1 cellular context compared by ENCODE assay signal in the genomic region with DNA sequence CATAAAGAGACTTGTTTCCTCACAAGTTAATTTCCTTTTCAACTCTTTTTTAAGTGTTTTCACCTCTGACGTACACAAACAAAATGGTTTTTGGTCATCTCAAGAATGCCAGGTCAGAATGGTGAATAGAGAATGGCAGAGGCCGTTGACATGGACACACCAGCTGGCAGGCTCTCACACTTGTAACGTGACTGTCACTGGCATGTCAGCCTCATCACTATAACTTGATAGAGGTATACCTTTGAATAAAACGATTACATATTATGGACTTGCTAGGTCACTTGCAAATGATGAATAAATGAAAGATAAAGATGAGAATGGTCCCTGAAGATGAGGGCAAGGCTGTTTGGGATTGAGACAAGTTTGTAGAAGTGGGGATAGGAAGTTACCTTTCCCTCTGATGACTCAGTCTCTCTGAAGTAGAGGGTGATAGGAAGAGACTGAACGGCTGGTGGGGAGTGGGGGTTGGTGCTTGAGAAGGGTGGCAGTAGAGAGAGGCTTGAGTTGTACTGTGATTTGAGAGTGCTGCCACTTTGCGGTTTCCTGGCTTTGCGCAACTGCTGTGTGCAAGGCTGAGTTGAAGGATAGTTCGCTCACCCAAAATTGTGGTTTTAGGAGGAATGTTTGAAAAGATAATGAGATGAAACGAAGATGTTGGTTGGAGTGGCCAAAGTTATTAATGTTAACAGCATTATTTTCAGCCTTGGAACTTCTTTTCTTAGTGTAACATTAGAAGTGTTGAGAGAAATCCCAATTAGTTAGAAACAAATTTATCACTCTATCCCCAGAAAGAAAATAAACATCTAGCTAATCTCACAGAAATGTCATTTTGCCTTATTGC.
A peak's percentile ranks its signal among the peaks of the same experiment; 100 is the strongest.
TF ChIP-seq lines count a peak whose summit lies in the region.

No MANE protein-coding gene starts in this region.

TF ChIP-seq in K562, 482 proteins besides CTCF, POLR2A, EP300 and RAD21 (continues in another document):
- TF ChIP-seq ZC3H8 (IDR thresholded peaks at IDR 0.05) (no peak), LARP7 (IDR thresholded peaks at IDR 0.05) (no peak), ARID3A (IDR thresholded peaks at IDR 0.05; ENCODE audit: borderline replicate concordance, low read depth, low read length) (no peak), MYNN (IDR thresholded peaks at IDR 0.05) (peak; percentile 65; the same call in 1 of the 2 replicates), MYNN (CRISPR knock-in tag; IDR thresholded peaks at IDR 0.05) (no peak), ADNP (tag; IDR thresholded peaks at IDR 0.05) (no peak), ZKSCAN3 (CRISPR knock-in tag; IDR thresholded peaks at IDR 0.05) (no peak), ATF1 (CRISPR knock-in tag; IDR thresholded peaks at IDR 0.05) (no peak), ATF1 (tag; IDR thresholded peaks at IDR 0.05) (no peak), IRF2 (CRISPR knock-in tag; IDR thresholded peaks at IDR 0.05) (no peak), TEAD4 (IDR thresholded peaks at IDR 0.05; ENCODE audit: low read length) (peak; percentile 85), TEAD4 (CRISPR knock-in tag; IDR thresholded peaks at IDR 0.05; ENCODE audit: borderline replicate concordance) (no peak), XRCC3 (IDR thresholded peaks at IDR 0.05) (no peak), CEBPG (CRISPR knock-in tag; IDR thresholded peaks at IDR 0.05) (peak; percentile 47; the same call in 1 of the 2 replicates), CEBPG (tag; conservative IDR thresholded peaks at IDR 0.05 in 1 of 2, IDR thresholded peaks at IDR 0.05 in 1 of 2) (peak; percentile 87 to 90), NFIC (IDR thresholded peaks at IDR 0.05) (0 out of 2 replicates have a peak, but pooled peaks have one; percentile 18), MAZ (CRISPR knock-in tag; conservative IDR thresholded peaks at IDR 0.05 in 1 of 2, IDR thresholded peaks at IDR 0.05 in 1 of 2) (peak in 1 of 2 experiments; percentile 31; a peak in 1 of 4 replicates), ZNF384 (IDR thresholded peaks at IDR 0.05; ENCODE audit: low read depth, low read length) (no peak), NBN (IDR thresholded peaks at IDR 0.05; ENCODE audit: low read depth) (no peak), ZNF274 (IDR thresholded peaks at IDR 0.05; ENCODE audit: borderline replicate concordance, low read depth, low read length) (no peak), TRIM24 (IDR thresholded peaks at IDR 0.05) (peak in 1 of 2 experiments; percentile 47; a peak in 1 of 4 replicates), ZNF436 (CRISPR knock-in tag; IDR thresholded peaks at IDR 0.05) (no peak), ELF1 (tag; IDR thresholded peaks at IDR 0.05) (no peak), ZNF217 (CRISPR knock-in tag; IDR thresholded peaks at IDR 0.05) (no peak), ETV6 (IDR thresholded peaks at IDR 0.05; ENCODE audit: borderline replicate concordance in 1 of 2, low read depth in 2 of 2, low read length in 1 of 2) (no peak), ETV6 (CRISPR knock-in tag; IDR thresholded peaks at IDR 0.05; ENCODE audit: borderline replicate concordance) (no peak), SP1 (CRISPR knock-in tag; IDR thresholded peaks at IDR 0.05) (no peak), ZSCAN29 (IDR thresholded peaks at IDR 0.05) (no peak), PCBP1 (IDR thresholded peaks at IDR 0.05; ENCODE audit: low read depth, low read length, poor library complexity, severe bottlenecking) (no peak), HDAC8 (tag; IDR thresholded peaks at IDR 0.05) (no peak), HDGF (IDR thresholded peaks at IDR 0.05) (no peak), ASH1L (IDR thresholded peaks at IDR 0.05; ENCODE audit: borderline replicate concordance, low read depth, partially characterized antibody) (no peak), POU5F1 (IDR thresholded peaks at IDR 0.05; ENCODE audit: borderline replicate concordance, low read depth, low read length, partially characterized antibody) (no peak), ZNF778 (CRISPR knock-in tag; IDR thresholded peaks at IDR 0.05) (no peak), MXD1 (CRISPR knock-in tag; IDR thresholded peaks at IDR 0.05; ENCODE audit: borderline replicate concordance, poor library complexity, severe bottlenecking) (no peak), DACH1 (IDR thresholded peaks at IDR 0.05; ENCODE audit: partially characterized antibody) (peak; percentile 44), ZNF263 (CRISPR knock-in tag; IDR thresholded peaks at IDR 0.05; ENCODE audit: borderline replicate concordance) (no peak), TCF3 (CRISPR knock-in tag; IDR thresholded peaks at IDR 0.05) (peak; percentile 74), MYC (IDR thresholded peaks at IDR 0.05; ENCODE audit: low read depth, low read length) (no peak), MYC (CRISPR knock-in tag; IDR thresholded peaks at IDR 0.05; ENCODE audit: borderline replicate concordance, low read depth) (no peak), MTA3 (IDR thresholded peaks at IDR 0.05; ENCODE audit: borderline replicate concordance) (no peak), NR2C2 (CRISPR knock-in tag; IDR thresholded peaks at IDR 0.05) (no peak), NR2C2 (tag; IDR thresholded peaks at IDR 0.05) (peak; percentile 15; the same call in 1 of the 2 replicates), CCNT2 (IDR thresholded peaks at IDR 0.05; ENCODE audit: borderline replicate concordance, extremely low read depth, insufficient read length, low read depth, low read length) (no peak)
- TF ChIP-seq, protein P1, sequence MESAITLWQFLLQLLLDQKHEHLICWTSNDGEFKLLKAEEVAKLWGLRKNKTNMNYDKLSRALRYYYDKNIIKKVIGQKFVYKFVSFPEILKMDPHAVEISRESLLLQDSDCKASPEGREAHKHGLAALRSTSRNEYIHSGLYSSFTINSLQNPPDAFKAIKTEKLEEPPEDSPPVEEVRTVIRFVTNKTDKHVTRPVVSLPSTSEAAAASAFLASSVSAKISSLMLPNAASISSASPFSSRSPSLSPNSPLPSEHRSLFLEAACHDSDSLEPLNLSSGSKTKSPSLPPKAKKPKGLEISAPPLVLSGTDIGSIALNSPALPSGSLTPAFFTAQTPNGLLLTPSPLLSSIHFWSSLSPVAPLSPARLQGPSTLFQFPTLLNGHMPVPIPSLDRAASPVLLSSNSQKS (CRISPR knock-in tag; IDR thresholded peaks at IDR 0.05): no peak
- TF ChIP-seq, protein P2, sequence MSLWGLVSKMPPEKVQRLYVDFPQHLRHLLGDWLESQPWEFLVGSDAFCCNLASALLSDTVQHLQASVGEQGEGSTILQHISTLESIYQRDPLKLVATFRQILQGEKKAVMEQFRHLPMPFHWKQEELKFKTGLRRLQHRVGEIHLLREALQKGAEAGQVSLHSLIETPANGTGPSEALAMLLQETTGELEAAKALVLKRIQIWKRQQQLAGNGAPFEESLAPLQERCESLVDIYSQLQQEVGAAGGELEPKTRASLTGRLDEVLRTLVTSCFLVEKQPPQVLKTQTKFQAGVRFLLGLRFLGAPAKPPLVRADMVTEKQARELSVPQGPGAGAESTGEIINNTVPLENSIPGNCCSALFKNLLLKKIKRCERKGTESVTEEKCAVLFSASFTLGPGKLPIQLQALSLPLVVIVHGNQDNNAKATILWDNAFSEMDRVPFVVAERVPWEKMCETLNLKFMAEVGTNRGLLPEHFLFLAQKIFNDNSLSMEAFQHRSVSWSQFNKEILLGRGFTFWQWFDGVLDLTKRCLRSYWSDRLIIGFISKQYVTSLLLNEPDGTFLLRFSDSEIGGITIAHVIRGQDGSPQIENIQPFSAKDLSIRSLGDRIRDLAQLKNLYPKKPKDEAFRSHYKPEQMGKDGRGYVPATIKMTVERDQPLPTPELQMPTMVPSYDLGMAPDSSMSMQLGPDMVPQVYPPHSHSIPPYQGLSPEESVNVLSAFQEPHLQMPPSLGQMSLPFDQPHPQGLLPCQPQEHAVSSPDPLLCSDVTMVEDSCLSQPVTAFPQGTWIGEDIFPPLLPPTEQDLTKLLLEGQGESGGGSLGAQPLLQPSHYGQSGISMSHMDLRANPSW (CRISPR knock-in tag; IDR thresholded peaks at IDR 0.05): no peak
- TF ChIP-seq, protein P3, sequence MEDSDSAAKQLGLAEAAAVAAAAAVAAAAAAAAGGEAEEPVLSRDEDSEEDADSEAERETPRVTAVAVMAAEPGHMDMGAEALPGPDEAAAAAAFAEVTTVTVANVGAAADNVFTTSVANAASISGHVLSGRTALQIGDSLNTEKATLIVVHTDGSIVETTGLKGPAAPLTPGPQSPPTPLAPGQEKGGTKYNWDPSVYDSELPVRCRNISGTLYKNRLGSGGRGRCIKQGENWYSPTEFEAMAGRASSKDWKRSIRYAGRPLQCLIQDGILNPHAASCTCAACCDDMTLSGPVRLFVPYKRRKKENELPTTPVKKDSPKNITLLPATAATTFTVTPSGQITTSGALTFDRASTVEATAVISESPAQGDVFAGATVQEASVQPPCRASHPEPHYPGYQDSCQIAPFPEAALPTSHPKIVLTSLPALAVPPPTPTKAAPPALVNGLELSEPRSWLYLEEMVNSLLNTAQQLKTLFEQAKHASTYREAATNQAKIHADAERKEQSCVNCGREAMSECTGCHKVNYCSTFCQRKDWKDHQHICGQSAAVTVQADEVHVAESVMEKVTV (CRISPR knock-in tag; IDR thresholded peaks at IDR 0.05): no peak
- TF ChIP-seq, protein P4, sequence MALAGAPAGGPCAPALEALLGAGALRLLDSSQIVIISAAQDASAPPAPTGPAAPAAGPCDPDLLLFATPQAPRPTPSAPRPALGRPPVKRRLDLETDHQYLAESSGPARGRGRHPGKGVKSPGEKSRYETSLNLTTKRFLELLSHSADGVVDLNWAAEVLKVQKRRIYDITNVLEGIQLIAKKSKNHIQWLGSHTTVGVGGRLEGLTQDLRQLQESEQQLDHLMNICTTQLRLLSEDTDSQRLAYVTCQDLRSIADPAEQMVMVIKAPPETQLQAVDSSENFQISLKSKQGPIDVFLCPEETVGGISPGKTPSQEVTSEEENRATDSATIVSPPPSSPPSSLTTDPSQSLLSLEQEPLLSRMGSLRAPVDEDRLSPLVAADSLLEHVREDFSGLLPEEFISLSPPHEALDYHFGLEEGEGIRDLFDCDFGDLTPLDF (CRISPR knock-in tag; IDR thresholded peaks at IDR 0.05): no peak
- TF ChIP-seq, protein P5, sequence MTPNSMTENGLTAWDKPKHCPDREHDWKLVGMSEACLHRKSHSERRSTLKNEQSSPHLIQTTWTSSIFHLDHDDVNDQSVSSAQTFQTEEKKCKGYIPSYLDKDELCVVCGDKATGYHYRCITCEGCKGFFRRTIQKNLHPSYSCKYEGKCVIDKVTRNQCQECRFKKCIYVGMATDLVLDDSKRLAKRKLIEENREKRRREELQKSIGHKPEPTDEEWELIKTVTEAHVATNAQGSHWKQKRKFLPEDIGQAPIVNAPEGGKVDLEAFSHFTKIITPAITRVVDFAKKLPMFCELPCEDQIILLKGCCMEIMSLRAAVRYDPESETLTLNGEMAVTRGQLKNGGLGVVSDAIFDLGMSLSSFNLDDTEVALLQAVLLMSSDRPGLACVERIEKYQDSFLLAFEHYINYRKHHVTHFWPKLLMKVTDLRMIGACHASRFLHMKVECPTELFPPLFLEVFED (CRISPR knock-in tag; conservative IDR thresholded peaks at IDR 0.05): 0 out of 2 replicates have a peak, but pooled peaks have one; percentile 3
- TF ChIP-seq, protein P6, sequence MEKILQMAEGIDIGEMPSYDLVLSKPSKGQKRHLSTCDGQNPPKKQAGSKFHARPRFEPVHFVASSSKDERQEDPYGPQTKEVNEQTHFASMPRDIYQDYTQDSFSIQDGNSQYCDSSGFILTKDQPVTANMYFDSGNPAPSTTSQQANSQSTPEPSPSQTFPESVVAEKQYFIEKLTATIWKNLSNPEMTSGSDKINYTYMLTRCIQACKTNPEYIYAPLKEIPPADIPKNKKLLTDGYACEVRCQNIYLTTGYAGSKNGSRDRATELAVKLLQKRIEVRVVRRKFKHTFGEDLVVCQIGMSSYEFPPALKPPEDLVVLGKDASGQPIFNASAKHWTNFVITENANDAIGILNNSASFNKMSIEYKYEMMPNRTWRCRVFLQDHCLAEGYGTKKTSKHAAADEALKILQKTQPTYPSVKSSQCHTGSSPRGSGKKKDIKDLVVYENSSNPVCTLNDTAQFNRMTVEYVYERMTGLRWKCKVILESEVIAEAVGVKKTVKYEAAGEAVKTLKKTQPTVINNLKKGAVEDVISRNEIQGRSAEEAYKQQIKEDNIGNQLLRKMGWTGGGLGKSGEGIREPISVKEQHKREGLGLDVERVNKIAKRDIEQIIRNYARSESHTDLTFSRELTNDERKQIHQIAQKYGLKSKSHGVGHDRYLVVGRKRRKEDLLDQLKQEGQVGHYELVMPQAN (IDR thresholded peaks at IDR 0.05; ENCODE audit: borderline replicate concordance): no peak
- TF ChIP-seq, protein P7, sequence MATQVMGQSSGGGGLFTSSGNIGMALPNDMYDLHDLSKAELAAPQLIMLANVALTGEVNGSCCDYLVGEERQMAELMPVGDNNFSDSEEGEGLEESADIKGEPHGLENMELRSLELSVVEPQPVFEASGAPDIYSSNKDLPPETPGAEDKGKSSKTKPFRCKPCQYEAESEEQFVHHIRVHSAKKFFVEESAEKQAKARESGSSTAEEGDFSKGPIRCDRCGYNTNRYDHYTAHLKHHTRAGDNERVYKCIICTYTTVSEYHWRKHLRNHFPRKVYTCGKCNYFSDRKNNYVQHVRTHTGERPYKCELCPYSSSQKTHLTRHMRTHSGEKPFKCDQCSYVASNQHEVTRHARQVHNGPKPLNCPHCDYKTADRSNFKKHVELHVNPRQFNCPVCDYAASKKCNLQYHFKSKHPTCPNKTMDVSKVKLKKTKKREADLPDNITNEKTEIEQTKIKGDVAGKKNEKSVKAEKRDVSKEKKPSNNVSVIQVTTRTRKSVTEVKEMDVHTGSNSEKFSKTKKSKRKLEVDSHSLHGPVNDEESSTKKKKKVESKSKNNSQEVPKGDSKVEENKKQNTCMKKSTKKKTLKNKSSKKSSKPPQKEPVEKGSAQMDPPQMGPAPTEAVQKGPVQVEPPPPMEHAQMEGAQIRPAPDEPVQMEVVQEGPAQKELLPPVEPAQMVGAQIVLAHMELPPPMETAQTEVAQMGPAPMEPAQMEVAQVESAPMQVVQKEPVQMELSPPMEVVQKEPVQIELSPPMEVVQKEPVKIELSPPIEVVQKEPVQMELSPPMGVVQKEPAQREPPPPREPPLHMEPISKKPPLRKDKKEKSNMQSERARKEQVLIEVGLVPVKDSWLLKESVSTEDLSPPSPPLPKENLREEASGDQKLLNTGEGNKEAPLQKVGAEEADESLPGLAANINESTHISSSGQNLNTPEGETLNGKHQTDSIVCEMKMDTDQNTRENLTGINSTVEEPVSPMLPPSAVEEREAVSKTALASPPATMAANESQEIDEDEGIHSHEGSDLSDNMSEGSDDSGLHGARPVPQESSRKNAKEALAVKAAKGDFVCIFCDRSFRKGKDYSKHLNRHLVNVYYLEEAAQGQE (CRISPR knock-in tag; IDR thresholded peaks at IDR 0.05; ENCODE audit: low read depth): no peak
